Comparison of ENCODE assay signal across 1 cellular context in genomic region chr2:29495536-29495935, GRCh38.
TF ChIP-seq lines count a peak whose summit lies in the region.

No MANE protein-coding gene starts in this region.

TF ChIP-seq in GM12878, 131 proteins besides CTCF, POLR2A, EP300 and RAD21 (continued from another document):
- TF ChIP-seq MEF2A (IDR thresholded peaks at IDR 0.05; ENCODE audit: insufficient read depth, low read depth, low read length), result no peak
